In genomic region chr3:186866095-186866494, GRCh38 we compare ENCODE assay signal across 14 cellular contexts. TPM values are rescaled to one million over a fixed set of nuclear protein-coding genes. Genes with fewer than 3 reads are reported as not detected.
"Had no signal": no experiment of that assay in that cellular context is flagged by ENCODE, and none has a peak within 500 bp of the region (broad histone marks: within the 10 kb centered on the region; RNA-seq: fewer than 3 reads in every experiment).

No MANE protein-coding gene starts in this region.

RNA-seq across cellular contexts. Expression of gene ADIPOQ, which starts 23.6 kb away (rescaled TPM):
- total RNA-seq: activated B cell treated with CpG ODN at 0.5 μM for 24 hours; activated CD4-positive, alpha-beta memory T cell treated with anti-CD3 and anti-CD28 coated beads for 36 hours; activated CD4-positive, alpha-beta memory T cell treated with anti-CD3 and anti-CD28 coated beads, Interleukin-2, amount 10 ng/mL, durations not matched to agents 7 days and 5 days; activated CD4-positive, alpha-beta T cell treated with anti-CD3 and anti-CD28 coated beads for 36 hours; activated CD4-positive, alpha-beta T cell treated with anti-CD3 and anti-CD28 coated beads, Interleukin-2, amount 10 ng/mL, durations not matched to agents 24 days and 14 days; activated CD4-positive, alpha-beta T cell treated with anti-CD3 and anti-CD28 coated beads, Interleukin-2, amount 10 ng/mL, durations not matched to agents 7 days and 5 days; activated CD8-positive, alpha-beta memory T cell treated with anti-CD3 and anti-CD28 coated beads for 36 hours; activated CD8-positive, alpha-beta memory T cell treated with anti-CD3 and anti-CD28 coated beads, Interleukin-2, amount 10 ng/mL, durations not matched to agents 7 days and 5 days; activated CD8-positive, alpha-beta T cell treated with anti-CD3 and anti-CD28 coated beads for 36 hours; activated CD8-positive, alpha-beta T cell treated with anti-CD3 and anti-CD28 coated beads, Interleukin-2, amount 10 ng/mL, durations not matched to agents 7 days and 5 days; T-cell; T-helper 1 cell treated with Interleukin-12 subunit alpha and Interleukin-12 subunit beta and Interleukin-4 antibody, amounts not matched to agents 30 ng/mL and 1 ng/mL, for 36 hours; T-helper 17 cell; T-helper 2 cell treated with Interferon-gamma antibody and Interleukin-4, amounts not matched to agents 100 ng/mL and 5 ng/mL, for 36 hours had no signal
